ENCODE assay signal across 32 cellular contexts in genomic region chr10:27547047-27547446, GRCh38.
"Had no signal": no experiment of that assay in that cellular context is flagged by ENCODE, and none has a peak within 500 bp of the region (broad histone marks: within the 10 kb centered on the region; RNA-seq: fewer than 3 reads in every experiment).

No MANE protein-coding gene starts in this region.

- H3K9me3 Mint-ChIP-seq: activated CD4-positive, alpha-beta T cell treated with anti-CD3 and anti-CD28 coated beads, Interleukin-2, amount 10 ng/mL, durations not matched to agents 7 days and 5 days; activated naive CD4-positive, alpha-beta T cell treated with anti-CD3 and anti-CD28 coated beads, Interleukin-2, amount 10 ng/mL, durations not matched to agents 7 days and 5 days; activated naive CD8-positive, alpha-beta T cell treated with anti-CD3 and anti-CD28 coated beads, Interleukin-2, amount 50 U/mL, for 24 hours; activated T-cell treated with anti-CD3 and anti-CD28 coated beads, Interleukin-2, amount 50 U/mL, for 4 hours had no signal

- H3K27ac ChIP-seq: brain microvascular endothelial cell, Peyer's patch, WERI-Rb-1 had no signal

- DNase-seq: activated CD4-positive, alpha-beta T cell treated with anti-CD3 and anti-CD28 coated beads, Interleukin-2, amount 10 ng/mL, durations not matched to agents 7 days and 5 days; activated CD4-positive, alpha-beta T cell treated with anti-CD3 and anti-CD28 coated beads, Interleukin-2, amount 50 U/mL, for 48 hours; activated CD8-positive, alpha-beta T cell treated with anti-CD3 and anti-CD28 coated beads, Interleukin-2, amount 10 ng/mL, durations not matched to agents 7 days and 5 days; activated effector memory CD4-positive, alpha-beta T cell treated with Interleukin-2 at 50 U/mL for 16 hours; activated naive CD4-positive, alpha-beta T cell treated with anti-CD3 and anti-CD28 coated beads, Interleukin-2, amount 10 ng/mL, durations not matched to agents 7 days and 5 days; activated naive CD8-positive, alpha-beta T cell treated with anti-CD3 and anti-CD28 coated beads, Interleukin-2, amount 50 U/mL, for 24 hours; activated T-cell treated with anti-CD3 and anti-CD28 coated beads, Interleukin-2, amount 50 U/mL, for 4 hours; aorta; brain microvascular endothelial cell; Kasumi-1; KG1; MM.1S; MV-4-11; NCI-H1092; NCI-H1436 treated with DMSO at 0.1 percent for 48 hours; NCI-H1694 treated with DMSO at 0.1 percent for 48 hours; NCI-H2029; NCI-H345; NCI-H526; NCI-H748 treated with DMSO at 0.1 percent for 48 hours; NK-92 treated with Interleukin-12 subunit alpha and Interleukin-12 subunit beta, amount 100 ng/mL, for 24 hours; PC-3; Peyer's patch; RPMI8226; SIG-M5; SW 1271; T-helper 1 cell; T-helper 2 cell; T-helper 9 cell; WERI-Rb-1 had no signal

- ATAC-seq: activated CD8-positive, alpha-beta T cell treated with anti-CD3 and anti-CD28 coated beads, Interleukin-2, amount 10 ng/mL, durations not matched to agents 7 days and 5 days; activated naive CD8-positive, alpha-beta T cell treated with anti-CD3 and anti-CD28 coated beads, Interleukin-2, amount 50 U/mL, for 24 hours; activated T-cell treated with anti-CD3 and anti-CD28 coated beads, Interleukin-2, amount 50 U/mL, for 4 hours; PC-3; SK-N-SH treated with all-trans-retinoic acid at 6 μM for 48 hours had no signal

- H3K4me3 ChIP-seq: Peyer's patch had no signal

- H3K27me3 Mint-ChIP-seq: activated CD4-positive, alpha-beta T cell treated with anti-CD3 and anti-CD28 coated beads, Interleukin-2, amount 10 ng/mL, durations not matched to agents 7 days and 5 days; activated naive CD4-positive, alpha-beta T cell treated with anti-CD3 and anti-CD28 coated beads, Interleukin-2, amount 10 ng/mL, durations not matched to agents 7 days and 5 days; activated naive CD8-positive, alpha-beta T cell; activated naive CD8-positive, alpha-beta T cell treated with anti-CD3 and anti-CD28 coated beads, Interleukin-2, amount 50 U/mL, for 24 hours had no signal

- H3K27ac Mint-ChIP-seq: activated CD4-positive, alpha-beta T cell treated with anti-CD3 and anti-CD28 coated beads, Interleukin-2, amount 10 ng/mL, durations not matched to agents 7 days and 5 days; activated CD8-positive, alpha-beta T cell treated with anti-CD3 and anti-CD28 coated beads, Interleukin-2, amount 10 ng/mL, durations not matched to agents 7 days and 5 days; activated naive CD4-positive, alpha-beta T cell treated with anti-CD3 and anti-CD28 coated beads, Interleukin-2, amount 10 ng/mL, durations not matched to agents 7 days and 5 days; activated naive CD8-positive, alpha-beta T cell; activated naive CD8-positive, alpha-beta T cell treated with anti-CD3 and anti-CD28 coated beads, Interleukin-2, amount 50 U/mL, for 24 hours had no signal

- H3K4me3 Mint-ChIP-seq: activated CD4-positive, alpha-beta T cell treated with anti-CD3 and anti-CD28 coated beads, Interleukin-2, amount 10 ng/mL, durations not matched to agents 7 days and 5 days; activated CD8-positive, alpha-beta T cell treated with anti-CD3 and anti-CD28 coated beads, Interleukin-2, amount 10 ng/mL, durations not matched to agents 7 days and 5 days; activated naive CD4-positive, alpha-beta T cell treated with anti-CD3 and anti-CD28 coated beads, Interleukin-2, amount 10 ng/mL, durations not matched to agents 7 days and 5 days; activated naive CD8-positive, alpha-beta T cell; activated naive CD8-positive, alpha-beta T cell treated with anti-CD3 and anti-CD28 coated beads, Interleukin-2, amount 50 U/mL, for 24 hours; activated T-cell treated with anti-CD3 and anti-CD28 coated beads, Interleukin-2, amount 50 U/mL, for 4 hours had no signal
